In genomic region chr9:126474201-126474765, GRCh38 we compare ENCODE assay signal across 14 cellular contexts.
DNase-seq lines count a peak whose midpoint lies in the region; ATAC-seq, FAIRE-seq and TF ChIP-seq lines count a peak whose summit lies in the region.
"Had no signal": no experiment of that assay in that cellular context is flagged by ENCODE, and none has a peak within 500 bp of the region (broad histone marks: within the 10 kb centered on the region; RNA-seq: fewer than 3 reads in every experiment).

No MANE protein-coding gene starts in this region.

- RAD21 ChIA-PET in HCT116 (lab: Charles Lee; ENCODE audit: low non-redundant PET in 1 of 2, low total read pairs in 2 of 2, uncharacterized antibody in 2 of 2, unreplicated experiment in 2 of 2), result no interaction called here

- no peak for FAIRE-seq in A549 (lab: Jason Lieb, UNC)
- FAIRE-seq: GM18507, TTC549 had no signal

- POLR2A ChIA-PET in A549 (lab: Yijun Ruan, JAX) (interaction anchor here (0.5 kb wide), 1 partner anchor 914 kb away, joined by 6 read pairs; no protein-coding TSS in a partner anchor), HCT116 (lab: Charles Lee) (no interaction called here)

- no peak overlapping the region for H2AFZ ChIP-seq in HCT116 (ENCODE audit: low read depth, low read length, poor library complexity, severe bottlenecking)

- H3K4me1 ChIP-seq in A549, result peaks cover 21% of the 10 kb centered on the region
- peaks cover 13 to 27% of the 10 kb centered on the region in 2 experiments for H3K4me1 ChIP-seq in HCT116 (ENCODE audit: control insufficient read depth in 1 of 2, insufficient read depth in 2 of 2, low read length in 2 of 2)
- peaks cover 13% of the 10 kb centered on the region for H3K4me1 ChIP-seq in testis
- peaks cover 0 to 6% (median 0%) of the 10 kb centered on the region in 3 donors for H3K4me1 ChIP-seq in gastroesophageal sphincter

- H3K27me3 ChIP-seq in HCT116 (ENCODE audit: insufficient read depth, low read length), result no peaks in the 10 kb centered on the region
- H3K27me3 ChIP-seq in testis, result no peaks in the 10 kb centered on the region
- no peaks in the 10 kb centered on the region for H3K27me3 ChIP-seq in gastroesophageal sphincter

- no peaks in the 10 kb centered on the region for H3K9me2 ChIP-seq in HCT116 (ENCODE audit: insufficient read depth)

- H3K36me3 ChIP-seq in HCT116 (ENCODE audit: control insufficient read depth in 1 of 2, insufficient read depth in 2 of 2, low read length in 2 of 2) (no peaks in the 10 kb centered on the region), testis (ENCODE audit: low read depth, missing control alignments) (no peaks in the 10 kb centered on the region), gastroesophageal sphincter (peaks cover 0 to 21% of the 10 kb centered on the region in 2 donors)

- CTCF ChIA-PET in A549 (lab: Yijun Ruan, JAX) (interaction anchor here (1.4 to 4.5 kb wide), 5 partner anchors 10 to 83 kb away, joined by 3 to 25 read pairs (median 12); no protein-coding TSS in a partner anchor), HCT116 (lab: Charles Lee) (interaction anchor here (0.9 kb wide), 1 partner anchor 17 kb away, joined by 3 read pairs; no protein-coding TSS in a partner anchor)

- H3K9me3 ChIP-seq in A549 (no peaks in the 10 kb centered on the region), HCT116 (ENCODE audit: control insufficient read depth in 1 of 2, insufficient read depth in 1 of 2, low read depth in 1 of 2, low read length in 2 of 2) (no peaks in the 10 kb centered on the region), testis (no peaks in the 10 kb centered on the region), gastroesophageal sphincter (no peaks in the 10 kb centered on the region)

- peaks cover 42% of the 10 kb centered on the region for H3K4me1 Mint-ChIP-seq in activated T-cell treated with anti-CD3 and anti-CD28 coated beads, Interleukin-2, amount 50 U/mL, for 72 hours (ENCODE audit: low read depth)

- peaks cover 3 to 4% of the 10 kb centered on the region in 2 donors for H3K36me3 Mint-ChIP-seq in activated T-cell treated with anti-CD3 and anti-CD28 coated beads, Interleukin-2, amount 50 U/mL, for 72 hours (ENCODE audit: insufficient read depth in 2 of 2)
- H3K36me3 Mint-ChIP-seq: natural killer cell had no signal

- H4K20me1 ChIP-seq in HCT116 (ENCODE audit: insufficient read depth), result no peaks in the 10 kb centered on the region

- H3K79me2 ChIP-seq in HCT116 (ENCODE audit: insufficient read depth, low read length), result no peaks in the 10 kb centered on the region

- intact Hi-C loops in HCT116 (cut with micrococcal nuclease), result no loop called here
- intact Hi-C loops in testis (cut with DNase I; ENCODE audit: low total_unique reads), result no loop called here

- BruUV-seq in HCT116 (replicated peaks; lab: Mats Ljungman, UMichigan), result no TSS peak

- TF ChIP-seq EP300 in A549 (IDR thresholded peaks at IDR 0.05) (no peak), gastroesophageal sphincter (IDR thresholded peaks at IDR 0.05) (no peak)

- H3K9me3 Mint-ChIP-seq in activated T-cell treated with anti-CD3 and anti-CD28 coated beads, Interleukin-2, amount 50 U/mL, for 72 hours, result peaks cover 2 to 3% of the 10 kb centered on the region in 2 donors
- H3K9me3 Mint-ChIP-seq: dendritic cell treated with granulocyte-macrophage colony-stimulating factor and Interleukin-4, amounts not matched to agents 40 ng/mL and 50 ng/mL, for 4 days; natural killer cell had no signal

- ATAC-seq in A549 (peak; percentile 31 to 52; a peak in 4 of 6 replicates), HCT116 (peak; percentile 57; the same call in 1 of the 2 replicates), gastroesophageal sphincter (no peak), GM19324 (IDR thresholded peaks at IDR 0.05; ENCODE audit: low FRiP score, unreplicated experiment) (no peak)
- no peak for ATAC-seq in activated T-cell treated with anti-CD3 and anti-CD28 coated beads, Interleukin-2, amount 50 U/mL, for 72 hours (replicated peaks in 1 of 2)
- ATAC-seq: natural killer cell had no signal

- WGBS in A549 (ENCODE audit: missing lambda C conversion rate), result 54% methylated on average over 7 of the region's 7 CpGs
- 75 to 81% methylated on average over 7 of the region's 7 CpGs for WGBS in testis, 2 donors
- 67 to 87% methylated on average over 3 to 7 of the region's 7 CpGs for WGBS in gastroesophageal sphincter (ENCODE audit: low coverage in 1 of 2), 2 donors

- H3K9ac ChIP-seq in HCT116 (ENCODE audit: low read length), result 0 out of 2 replicates have a peak overlapping the region, but pooled peaks have one; percentile 5

- peaks cover 37% of the 10 kb centered on the region for H3K27me3 Mint-ChIP-seq in activated T-cell treated with anti-CD3 and anti-CD28 coated beads, Interleukin-2, amount 50 U/mL, for 72 hours (ENCODE audit: low read depth)

- no peak for TF ChIP-seq CTCF in A549 (IDR thresholded peaks at IDR 0.05)
- no peak for TF ChIP-seq CTCF in HCT116 (IDR thresholded peaks at IDR 0.05 in 2 of 3, conservative IDR thresholded peaks at IDR 0.05 in 1 of 3; ENCODE audit: borderline replicate concordance in 1 of 3, insufficient read depth in 1 of 3, low read depth in 2 of 3, low read length in 2 of 3)
- TF ChIP-seq CTCF in astrocyte of the cerebellum (IDR thresholded peaks at IDR 0.05; ENCODE audit: low read depth, low read length, missing control alignments), result no peak
- TF ChIP-seq CTCF in testis (IDR thresholded peaks at IDR 0.05), result no peak
- no peak for TF ChIP-seq CTCF in gastroesophageal sphincter (IDR thresholded peaks at IDR 0.05)

- H3K27ac Mint-ChIP-seq in activated T-cell treated with anti-CD3 and anti-CD28 coated beads, Interleukin-2, amount 50 U/mL, for 72 hours, result no peak overlapping the region
- H3K27ac Mint-ChIP-seq: activated naive CD4-positive, alpha-beta T cell treated with anti-CD3 and anti-CD28 coated beads for 36 hours; natural killer cell had no signal

- TF ChIP-seq RAD21 in A549 (conservative IDR thresholded peaks at IDR 0.05 in 1 of 2, IDR thresholded peaks at IDR 0.05 in 1 of 2), result no peak
- no peak for TF ChIP-seq RAD21 in HCT116 (IDR thresholded peaks at IDR 0.05; ENCODE audit: low read depth)

- H3K4me2 ChIP-seq in A549 (peak overlapping the region; percentile 68), HCT116 (ENCODE audit: low read length) (peak overlapping the region; percentile 74)

- no peak overlapping the region for H3K4me3 Mint-ChIP-seq in activated T-cell treated with anti-CD3 and anti-CD28 coated beads, Interleukin-2, amount 50 U/mL, for 72 hours
- H3K4me3 Mint-ChIP-seq: activated naive CD4-positive, alpha-beta T cell treated with anti-CD3 and anti-CD28 coated beads for 36 hours; dendritic cell treated with granulocyte-macrophage colony-stimulating factor and Interleukin-4, amounts not matched to agents 40 ng/mL and 50 ng/mL, for 4 days; natural killer cell had no signal

- peak overlapping the region; percentile 57 to 86; a peak in 5 of 6 replicates for H3K27ac ChIP-seq in A549
- no peak overlapping the region for H3K27ac ChIP-seq in HCT116 (ENCODE audit: low read depth, low read length)
- H3K27ac ChIP-seq in testis, result no peak overlapping the region
- no peak overlapping the region for H3K27ac ChIP-seq in gastroesophageal sphincter

- DNase-seq in A549 (ENCODE audit: low read depth in 1 of 2, low spot score in 1 of 2), result peak in 1 of 2 experiments; percentile 22
- no peak for DNase-seq in HCT116 (ENCODE audit: low read depth, low spot score)
- peak; percentile 52 for DNase-seq in astrocyte of the cerebellum (ENCODE audit: low read depth)
- peak; percentile 76 for DNase-seq in hepatic stellate cell (ENCODE audit: low spot score)
- DNase-seq in activated T-cell treated with anti-CD3 and anti-CD28 coated beads, Interleukin-2, amount 50 U/mL, for 72 hours, result no peak
- DNase-seq in testis, result no peak
- DNase-seq: activated naive CD4-positive, alpha-beta T cell treated with anti-CD3 and anti-CD28 coated beads for 36 hours; natural killer cell; NCI-H1105 had no signal

- TF ChIP-seq POLR2A in A549 (IDR thresholded peaks at IDR 0.05; ENCODE audit: low read length), result no peak
- TF ChIP-seq POLR2A in HCT116 (IDR thresholded peaks at IDR 0.05; ENCODE audit: borderline replicate concordance, extremely low read depth, insufficient read depth, insufficient read length), result no peak
- no peak for TF ChIP-seq POLR2A in testis (IDR thresholded peaks at IDR 0.05)
- no peak for TF ChIP-seq POLR2A in gastroesophageal sphincter (IDR thresholded peaks at IDR 0.05)

- in situ Hi-C loops in astrocyte of the cerebellum (cut with HindIII; ENCODE audit: low sequenced_read_pairs), result no loop called here

- H3K4me3 ChIP-seq in A549, result no peak overlapping the region
- H3K4me3 ChIP-seq in HCT116 (replicated peaks in 1 of 2; ENCODE audit: low read depth in 1 of 2, low read length in 2 of 2), result peak overlapping the region in 1 of 2 experiments; percentile 24; a peak in 1 of 4 replicates
- no peak overlapping the region for H3K4me3 ChIP-seq in astrocyte of the cerebellum (ENCODE audit: low read depth, low read length)
- no peak overlapping the region for H3K4me3 ChIP-seq in testis
- no peak overlapping the region for H3K4me3 ChIP-seq in gastroesophageal sphincter

TF ChIP-seq in A549, 52 proteins besides CTCF, POLR2A, EP300 and RAD21 (continues in another document):
- TF ChIP-seq HEYL (CRISPR knock-in tag; IDR thresholded peaks at IDR 0.05), result no peak
- TF ChIP-seq MAZ (IDR thresholded peaks at IDR 0.05; ENCODE audit: borderline replicate concordance, low read depth, low read length), result no peak
- TF ChIP-seq EHF (CRISPR knock-in tag; IDR thresholded peaks at IDR 0.05), result no peak

TF ChIP-seq in HCT116, 20 proteins besides CTCF, POLR2A, EP300 and RAD21 (continues in another document):
- no peak for TF ChIP-seq REST (IDR thresholded peaks at IDR 0.05; ENCODE audit: low read depth)

Comparison
In these comparisons a context has a peak if more than half of its experiments do, and no peak if none do; other contexts are left out.
1. ATAC-seq: peak in A549 (2 of 2) and HCT116 (single experiment); none in activated T-cell treated with anti-CD3 and anti-CD28 coated beads, Interleukin-2, amount 50 U/mL, for 72 hours (0 of 2), gastroesophageal sphincter (single experiment) and GM19324 (single experiment).
2. DNase-seq: peak in astrocyte of the cerebellum (single experiment) and hepatic stellate cell (single experiment); none in HCT116 (single experiment), activated T-cell treated with anti-CD3 and anti-CD28 coated beads, Interleukin-2, amount 50 U/mL, for 72 hours (0 of 2) and testis (single experiment).
3. H3K27ac ChIP-seq: peak in A549 (2 of 2); none in HCT116 (single experiment), testis (0 of 2) and gastroesophageal sphincter (0 of 4).
4. Of the 6 proteins assayed by ChIP-seq in both A549 and HCT116: peak only in A549: MAX; only in HCT116: none; in both: none; in neither: 5.